1 cellular context compared by ENCODE assay signal in genomic region chr14:65239143-65239672, GRCh38.
A peak's percentile ranks its signal among the peaks of the same experiment; 100 is the strongest.
TF ChIP-seq lines count a peak whose summit lies in the region.

No MANE protein-coding gene starts in this region.

TF ChIP-seq in HepG2, 621 proteins besides CTCF, POLR2A, EP300 and RAD21 (continued from another document and continues in another):
- TF ChIP-seq ZNF839 (CRISPR knock-in tag; IDR thresholded peaks at IDR 0.05; ENCODE audit: borderline replicate concordance) (no peak), SRSF4 (IDR thresholded peaks at IDR 0.05; ENCODE audit: low read depth, low read length, poor library complexity, severe bottlenecking) (no peak), KLF15 (CRISPR knock-in tag; IDR thresholded peaks at IDR 0.05; ENCODE audit: borderline replicate concordance) (no peak), ZNF292 (CRISPR knock-in tag; IDR thresholded peaks at IDR 0.05; ENCODE audit: borderline replicate concordance, low read depth) (no peak; the same call in 1 of the 2 replicates), RARA (CRISPR knock-in tag; IDR thresholded peaks at IDR 0.05) (peak; percentile 65), NFE2L2 (IDR thresholded peaks at IDR 0.05; ENCODE audit: low read length) (no peak), ZSCAN9 (CRISPR knock-in tag; IDR thresholded peaks at IDR 0.05; ENCODE audit: borderline replicate concordance) (no peak), NR2F6 (IDR thresholded peaks at IDR 0.05) (peak; percentile 57; the same call in 1 of the 2 replicates), NR2F6 (CRISPR knock-in tag; IDR thresholded peaks at IDR 0.05) (peak; percentile 65; the same call in 1 of the 2 replicates), ZNF30 (CRISPR knock-in tag; IDR thresholded peaks at IDR 0.05) (no peak), FOXA1 (IDR thresholded peaks at IDR 0.05) (no peak), FOXA1 (CRISPR knock-in tag; IDR thresholded peaks at IDR 0.05) (0 out of 2 replicates have a peak, but pooled peaks have one; percentile 22), RXRB (CRISPR knock-in tag; IDR thresholded peaks at IDR 0.05; ENCODE audit: borderline replicate concordance) (peak; percentile 36), ZNF569 (CRISPR knock-in tag; IDR thresholded peaks at IDR 0.05; ENCODE audit: borderline replicate concordance) (no peak), HOMEZ (CRISPR knock-in tag; IDR thresholded peaks at IDR 0.05; ENCODE audit: low read depth) (no peak), SCMH1 (CRISPR knock-in tag; IDR thresholded peaks at IDR 0.05; ENCODE audit: borderline replicate concordance) (no peak), YY1 (IDR thresholded peaks at IDR 0.05; ENCODE audit: insufficient read depth, insufficient replicate concordance, low read depth, low read length) (no peak), KLF6 (CRISPR knock-in tag; IDR thresholded peaks at IDR 0.05) (no peak), NR2C2 (CRISPR knock-in tag; IDR thresholded peaks at IDR 0.05; ENCODE audit: borderline replicate concordance) (peak; percentile 17; the same call in 1 of the 2 replicates), TBX2 (CRISPR knock-in tag; IDR thresholded peaks at IDR 0.05; ENCODE audit: borderline replicate concordance) (no peak), HDAC1 (CRISPR knock-in tag; IDR thresholded peaks at IDR 0.05) (0 out of 2 replicates have a peak, but pooled peaks have one; percentile 16), ARID5B (CRISPR knock-in tag; IDR thresholded peaks at IDR 0.05) (peak; percentile 70), NCOR1 (IDR thresholded peaks at IDR 0.05; ENCODE audit: borderline replicate concordance, low read length) (no peak), ZNF234 (CRISPR knock-in tag; conservative IDR thresholded peaks at IDR 0.05) (no peak), ETV5 (CRISPR knock-in tag; IDR thresholded peaks at IDR 0.05; ENCODE audit: borderline replicate concordance) (peak; percentile 26; the same call in 1 of the 2 replicates), MTA3 (CRISPR knock-in tag; IDR thresholded peaks at IDR 0.05) (no peak), ZNF138 (CRISPR knock-in tag; IDR thresholded peaks at IDR 0.05; ENCODE audit: low read depth) (no peak), ZNF382 (CRISPR knock-in tag; IDR thresholded peaks at IDR 0.05; ENCODE audit: borderline replicate concordance) (no peak), PITX1 (CRISPR knock-in tag; IDR thresholded peaks at IDR 0.05) (no peak), ZNF615 (CRISPR knock-in tag; IDR thresholded peaks at IDR 0.05; ENCODE audit: borderline replicate concordance) (no peak), FOSL2 (CRISPR knock-in tag; IDR thresholded peaks at IDR 0.05) (peak; percentile 59; the same call in 1 of the 2 replicates), FIP1L1 (IDR thresholded peaks at IDR 0.05; ENCODE audit: borderline replicate concordance, insufficient read depth, low read depth, low read length) (no peak), NBN (conservative IDR thresholded peaks at IDR 0.05) (no peak), AGO2 (optimal IDR thresholded peaks at IDR 0.05; ENCODE audit: low read depth, low read length) (no peak), ATF7 (IDR thresholded peaks at IDR 0.05) (no peak), ATF7 (CRISPR knock-in tag; IDR thresholded peaks at IDR 0.05) (no peak), ZNF614 (CRISPR knock-in tag; IDR thresholded peaks at IDR 0.05; ENCODE audit: borderline replicate concordance) (no peak), FOXP4 (CRISPR knock-in tag; IDR thresholded peaks at IDR 0.05) (peak; percentile 28)
- TF ChIP-seq, protein P1, sequence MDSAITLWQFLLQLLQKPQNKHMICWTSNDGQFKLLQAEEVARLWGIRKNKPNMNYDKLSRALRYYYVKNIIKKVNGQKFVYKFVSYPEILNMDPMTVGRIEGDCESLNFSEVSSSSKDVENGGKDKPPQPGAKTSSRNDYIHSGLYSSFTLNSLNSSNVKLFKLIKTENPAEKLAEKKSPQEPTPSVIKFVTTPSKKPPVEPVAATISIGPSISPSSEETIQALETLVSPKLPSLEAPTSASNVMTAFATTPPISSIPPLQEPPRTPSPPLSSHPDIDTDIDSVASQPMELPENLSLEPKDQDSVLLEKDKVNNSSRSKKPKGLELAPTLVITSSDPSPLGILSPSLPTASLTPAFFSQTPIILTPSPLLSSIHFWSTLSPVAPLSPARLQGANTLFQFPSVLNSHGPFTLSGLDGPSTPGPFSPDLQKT (CRISPR knock-in tag; IDR thresholded peaks at IDR 0.05; ENCODE audit: borderline replicate concordance): no peak
- TF ChIP-seq, protein P2, sequence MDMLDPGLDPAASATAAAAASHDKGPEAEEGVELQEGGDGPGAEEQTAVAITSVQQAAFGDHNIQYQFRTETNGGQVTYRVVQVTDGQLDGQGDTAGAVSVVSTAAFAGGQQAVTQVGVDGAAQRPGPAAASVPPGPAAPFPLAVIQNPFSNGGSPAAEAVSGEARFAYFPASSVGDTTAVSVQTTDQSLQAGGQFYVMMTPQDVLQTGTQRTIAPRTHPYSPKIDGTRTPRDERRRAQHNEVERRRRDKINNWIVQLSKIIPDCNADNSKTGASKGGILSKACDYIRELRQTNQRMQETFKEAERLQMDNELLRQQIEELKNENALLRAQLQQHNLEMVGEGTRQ (IDR thresholded peaks at IDR 0.05; ENCODE audit: low read depth, low read length): peak; percentile 7; the same call in 1 of the 2 replicates
- TF ChIP-seq, protein P2 (CRISPR knock-in tag; IDR thresholded peaks at IDR 0.05; ENCODE audit: borderline replicate concordance): peak; percentile 28; the same call in 1 of the 2 replicates
- TF ChIP-seq, protein P3, sequence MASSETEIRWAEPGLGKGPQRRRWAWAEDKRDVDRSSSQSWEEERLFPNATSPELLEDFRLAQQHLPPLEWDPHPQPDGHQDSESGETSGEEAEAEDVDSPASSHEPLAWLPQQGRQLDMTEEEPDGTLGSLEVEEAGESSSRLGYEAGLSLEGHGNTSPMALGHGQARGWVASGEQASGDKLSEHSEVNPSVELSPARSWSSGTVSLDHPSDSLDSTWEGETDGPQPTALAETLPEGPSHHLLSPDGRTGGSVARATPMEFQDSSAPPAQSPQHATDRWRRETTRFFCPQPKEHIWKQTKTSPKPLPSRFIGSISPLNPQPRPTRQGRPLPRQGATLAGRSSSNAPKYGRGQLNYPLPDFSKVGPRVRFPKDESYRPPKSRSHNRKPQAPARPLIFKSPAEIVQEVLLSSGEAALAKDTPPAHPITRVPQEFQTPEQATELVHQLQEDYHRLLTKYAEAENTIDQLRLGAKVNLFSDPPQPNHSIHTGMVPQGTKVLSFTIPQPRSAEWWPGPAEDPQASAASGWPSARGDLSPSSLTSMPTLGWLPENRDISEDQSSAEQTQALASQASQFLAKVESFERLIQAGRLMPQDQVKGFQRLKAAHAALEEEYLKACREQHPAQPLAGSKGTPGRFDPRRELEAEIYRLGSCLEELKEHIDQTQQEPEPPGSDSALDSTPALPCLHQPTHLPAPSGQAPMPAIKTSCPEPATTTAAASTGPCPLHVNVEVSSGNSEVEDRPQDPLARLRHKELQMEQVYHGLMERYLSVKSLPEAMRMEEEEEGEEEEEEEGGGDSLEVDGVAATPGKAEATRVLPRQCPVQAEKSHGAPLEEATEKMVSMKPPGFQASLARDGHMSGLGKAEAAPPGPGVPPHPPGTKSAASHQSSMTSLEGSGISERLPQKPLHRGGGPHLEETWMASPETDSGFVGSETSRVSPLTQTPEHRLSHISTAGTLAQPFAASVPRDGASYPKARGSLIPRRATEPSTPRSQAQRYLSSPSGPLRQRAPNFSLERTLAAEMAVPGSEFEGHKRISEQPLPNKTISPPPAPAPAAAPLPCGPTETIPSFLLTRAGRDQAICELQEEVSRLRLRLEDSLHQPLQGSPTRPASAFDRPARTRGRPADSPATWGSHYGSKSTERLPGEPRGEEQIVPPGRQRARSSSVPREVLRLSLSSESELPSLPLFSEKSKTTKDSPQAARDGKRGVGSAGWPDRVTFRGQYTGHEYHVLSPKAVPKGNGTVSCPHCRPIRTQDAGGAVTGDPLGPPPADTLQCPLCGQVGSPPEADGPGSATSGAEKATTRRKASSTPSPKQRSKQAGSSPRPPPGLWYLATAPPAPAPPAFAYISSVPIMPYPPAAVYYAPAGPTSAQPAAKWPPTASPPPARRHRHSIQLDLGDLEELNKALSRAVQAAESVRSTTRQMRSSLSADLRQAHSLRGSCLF (CRISPR knock-in tag; IDR thresholded peaks at IDR 0.05; ENCODE audit: borderline replicate concordance): no peak
- TF ChIP-seq, protein P4, sequence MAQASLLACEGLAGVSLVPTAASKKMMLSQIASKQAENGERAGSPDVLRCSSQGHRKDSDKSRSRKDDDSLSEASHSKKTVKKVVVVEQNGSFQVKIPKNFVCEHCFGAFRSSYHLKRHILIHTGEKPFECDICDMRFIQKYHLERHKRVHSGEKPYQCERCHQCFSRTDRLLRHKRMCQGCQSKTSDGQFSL (CRISPR knock-in tag; IDR thresholded peaks at IDR 0.05): no peak
- TF ChIP-seq, protein P5, sequence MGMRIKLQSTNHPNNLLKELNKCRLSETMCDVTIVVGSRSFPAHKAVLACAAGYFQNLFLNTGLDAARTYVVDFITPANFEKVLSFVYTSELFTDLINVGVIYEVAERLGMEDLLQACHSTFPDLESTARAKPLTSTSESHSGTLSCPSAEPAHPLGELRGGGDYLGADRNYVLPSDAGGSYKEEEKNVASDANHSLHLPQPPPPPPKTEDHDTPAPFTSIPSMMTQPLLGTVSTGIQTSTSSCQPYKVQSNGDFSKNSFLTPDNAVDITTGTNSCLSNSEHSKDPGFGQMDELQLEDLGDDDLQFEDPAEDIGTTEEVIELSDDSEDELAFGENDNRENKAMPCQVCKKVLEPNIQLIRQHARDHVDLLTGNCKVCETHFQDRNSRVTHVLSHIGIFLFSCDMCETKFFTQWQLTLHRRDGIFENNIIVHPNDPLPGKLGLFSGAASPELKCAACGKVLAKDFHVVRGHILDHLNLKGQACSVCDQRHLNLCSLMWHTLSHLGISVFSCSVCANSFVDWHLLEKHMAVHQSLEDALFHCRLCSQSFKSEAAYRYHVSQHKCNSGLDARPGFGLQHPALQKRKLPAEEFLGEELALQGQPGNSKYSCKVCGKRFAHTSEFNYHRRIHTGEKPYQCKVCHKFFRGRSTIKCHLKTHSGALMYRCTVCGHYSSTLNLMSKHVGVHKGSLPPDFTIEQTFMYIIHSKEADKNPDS (CRISPR knock-in tag; IDR thresholded peaks at IDR 0.05): no peak
